In genomic region chr19:51366999-51367564, GRCh38 we compare ENCODE assay signal across 9 cellular contexts. TPM values are rescaled to one million over a fixed set of nuclear protein-coding genes. Genes with fewer than 3 reads are reported as not detected.
DNase-seq lines count a peak whose midpoint lies in the region; FAIRE-seq and TF ChIP-seq lines count a peak whose summit lies in the region.
"Had no signal": no experiment of that assay in that cellular context is flagged by ENCODE, and none has a peak within 500 bp of the region (broad histone marks: within the 10 kb centered on the region; RNA-seq: fewer than 3 reads in every experiment).

No MANE protein-coding gene starts in this region.

- H3K36me3 Mint-ChIP-seq in MCF 10A (ENCODE audit: insufficient read depth, unreplicated experiment): peaks cover 6% of the 10 kb centered on the region

- no peaks in the 10 kb centered on the region for H3K27me3 Mint-ChIP-seq in MCF 10A (ENCODE audit: insufficient read depth, unreplicated experiment)

- BruUV-seq in MCF 10A (replicated peaks; lab: Mats Ljungman, UMichigan): no TSS peak

- H3K4me3 ChIP-seq in AG09309 (ENCODE audit: control insufficient read depth, low read depth, low read length) (peak overlapping the region; percentile 70), lower leg skin (ENCODE audit: low read depth, poor library complexity, severe bottlenecking) (peak overlapping the region; percentile 41)

- H3K9me3 Mint-ChIP-seq in MCF 10A (ENCODE audit: unreplicated experiment): no peaks in the 10 kb centered on the region

- POLR2A ChIA-PET in MCF 10A (lab: Yijun Ruan, JAX): interaction anchor here (0.6 to 1.8 kb wide), 10 partner anchors 8 to 1691 kb away, joined by 3 to 20 read pairs (median 4); partner anchors contain the start of gene ZNF175

- intact Hi-C loops in MCF 10A (cut with micrococcal nuclease) (loop anchor here (1.0 kb wide), 2 partner anchors 27 to 28 kb away; no protein-coding TSS in a partner anchor), lower leg skin (cut with DNase I; ENCODE audit: low total_unique reads) (no loop called here)

- H3K4me1 Mint-ChIP-seq in MCF 10A (ENCODE audit: insufficient read depth, unreplicated experiment): peaks cover 28% of the 10 kb centered on the region

- peak overlapping the region; percentile 98 for H3K27ac ChIP-seq in temporal lobe (ENCODE audit: low read depth, low read length)

- TF ChIP-seq POLR2A in H54 (IDR thresholded peaks at IDR 0.05; ENCODE audit: low read depth, low read length): peak; percentile 30; the same call in 1 of the 2 replicates
- peak in 1 of 2 donors; percentile 52 for TF ChIP-seq POLR2A in lower leg skin (IDR thresholded peaks at IDR 0.05)

- peak overlapping the region; percentile 96 for H3K4me3 Mint-ChIP-seq in MCF 10A (ENCODE audit: unreplicated experiment)

- TF ChIP-seq CTCF in AG09309 (IDR thresholded peaks at IDR 0.05; ENCODE audit: control insufficient read depth, insufficient read depth, low read depth, low read length, missing control alignments) (no peak), MCF 10A (IDR thresholded peaks at IDR 0.05; ENCODE audit: unreplicated experiment) (no peak), lower leg skin (IDR thresholded peaks at IDR 0.05) (no peak)

- H3K27ac Mint-ChIP-seq in MCF 10A (ENCODE audit: low read depth, unreplicated experiment): peak overlapping the region; percentile 90

- WGBS in lower leg skin, 2 donors: 0 to 1% methylated on average over 22 to 30 of the region's 30 CpGs

- CTCF ChIA-PET in MCF 10A (lab: Yijun Ruan, JAX): interaction anchor here (1.1 kb wide), 1 partner anchor 29 kb away, joined by 3 read pairs; no protein-coding TSS in a partner anchor

- DNase-seq in AG09309 (ENCODE audit: low read depth) (no peak), H54 (ENCODE audit: insufficient read length, low spot score) (no peak), RPMI8226 (peak; percentile 58), MCF 10A (ENCODE audit: unreplicated experiment) (no peak), lower leg skin (ENCODE audit: low spot score in 2 of 2) (peak; percentile 37 to 90), NCI-H345 treated with DMSO at 0.1 percent for 48 hours (lab: John Stamatoyannopoulos, UW; ENCODE audit: unreplicated experiment) (no peak), NCI-H1105 (lab: John Stamatoyannopoulos, UW) (no peak)

- FAIRE-seq in H54 (lab: Jason Lieb, UNC): no peak

RNA-seq across cellular contexts. Expression of gene ETFB, which starts 0.9 kb away (rescaled TPM):
- total RNA-seq in MCF 10A (2022): 109 and 114 TPM in 2 replicates
- 10 to 100 TPM; 52.5 to 79.2 (median 74.5) TPM for total RNA-seq in lower leg skin
- total RNA-seq in temporal lobe: 28.3 TPM

RNA-seq across cellular contexts. Expression of gene CLDND2, which starts 1.7 kb away (rescaled TPM):
- total RNA-seq in MCF 10A (2022): 0.79 TPM in 1 of 2 replicates, not detected in the other
- 1 to 10 TPM in 1 of 4 donors, not detected in 3; 1.8 TPM for total RNA-seq in lower leg skin
- not detected for total RNA-seq in temporal lobe
- total RNA-seq: renal cortical epithelial cell had no signal

RNA-seq across cellular contexts. Expression of gene NKG7, which starts 5.4 kb away (rescaled TPM):
- total RNA-seq in MCF 10A (2022): not detected in 2 replicates
- 1 to 10 TPM in 1 of 4 donors, not detected in 3; 1.3 TPM for total RNA-seq in lower leg skin
- total RNA-seq in temporal lobe: not detected
- total RNA-seq: renal cortical epithelial cell had no signal

RNA-seq across cellular contexts. Expression of gene LIM2, which starts 20.7 kb away (rescaled TPM):
- not detected in 2 replicates for total RNA-seq in MCF 10A (2022)
- total RNA-seq in lower leg skin: not detected
- total RNA-seq in temporal lobe: not detected
- total RNA-seq: renal cortical epithelial cell had no signal

RNA-seq across cellular contexts. Expression of gene C19orf84, which starts 23.3 kb away (rescaled TPM):
- total RNA-seq in MCF 10A (2022) (not detected in 2 replicates), lower leg skin (not detected), temporal lobe (not detected)
- total RNA-seq: renal cortical epithelial cell had no signal

Comparison
In these comparisons a context has a peak if more than half of its experiments do, and no peak if none do; other contexts are left out.
1. DNase-seq: peak in RPMI8226 (single experiment) and lower leg skin (2 of 2); none in AG09309 (single experiment), H54 (single experiment), MCF 10A (single experiment), NCI-H345 treated with DMSO at 0.1 percent for 48 hours (single experiment) and NCI-H1105 (single experiment).